ENCODE assay signal across 23 cellular contexts in the genomic region with DNA sequence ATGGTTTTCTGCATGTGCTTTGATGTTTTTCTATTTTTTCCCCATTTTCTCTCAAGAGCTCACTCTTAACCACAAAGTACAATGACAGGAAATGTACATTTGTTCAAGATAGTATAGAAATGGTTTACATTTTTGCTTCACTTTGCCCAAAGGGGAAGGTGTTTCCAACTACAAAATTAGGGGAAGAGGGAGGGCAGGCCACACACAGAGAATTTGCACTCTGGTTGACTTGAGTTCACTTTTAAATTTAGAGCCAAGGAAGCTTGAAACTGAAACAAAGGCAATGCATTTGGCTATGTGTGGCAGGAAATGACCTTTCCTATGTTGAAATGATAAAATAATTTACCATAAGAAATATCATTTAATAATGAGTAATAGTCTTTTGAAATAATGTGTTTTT. TPM values are rescaled to one million over a fixed set of nuclear protein-coding genes. Genes with fewer than 3 reads are reported as not detected.
DNase-seq lines count a peak whose midpoint lies in the region; ATAC-seq and TF ChIP-seq lines count a peak whose summit lies in the region.
"Had no signal": no experiment of that assay in that cellular context is flagged by ENCODE, and none has a peak within 500 bp of the region (broad histone marks: within the 10 kb centered on the region; RNA-seq: fewer than 3 reads in every experiment).

No MANE protein-coding gene starts in this region.

- H3K79me2 ChIP-seq in trophoblast cell (ENCODE audit: control insufficient read depth, insufficient read depth, low read length, poor library complexity) = no peaks in the 10 kb centered on the region

- no peak overlapping the region for H3K18ac ChIP-seq in trophoblast cell (ENCODE audit: low read length)

- DNase-seq in HL-60 (ENCODE audit: low read depth in 1 of 2, low spot score in 1 of 2) (peak in 1 of 2 experiments; percentile 50), NOMO-1 treated with dmso at 0.1 percent for 144 hours (lab: John Stamatoyannopoulos, UW; ENCODE audit: unreplicated experiment) (peak; percentile 33), fibroblast of pulmonary artery (ENCODE audit: low read depth) (peak; percentile 49), trophoblast cell (no peak)
- no peak for DNase-seq in activated T-helper 1 cell treated with anti-CD3 and anti-CD28 coated beads, Interleukin-12 subunit alpha, Interleukin-12 subunit beta, Interleukin-2, Interleukin-4 antibody, amounts not matched to agents 30 ng/mL and 10 ng/mL and 1 ng/mL, durations not matched to agents 14 hours and 24 hours and 36 hours (ENCODE audit: low spot score)
- DNase-seq: activated gamma-delta T cell treated with Interleukin-2 at 50 U/mL for 16 hours; activated T-cell treated with anti-CD3 and anti-CD28 coated beads for 4 hours; caudate nucleus; DMS79 treated with DMSO at 0.1 percent for 48 hours; dorsolateral prefrontal cortex; immature natural killer cell; left ventricle myocardium superior; NCI-H510A; stimulated activated CD4-positive, alpha-beta T cell treated with anti-CD3 and anti-CD28 coated beads, Interleukin-2, amount 100 ng/mL, for 48 hours; stimulated activated naive CD4-positive, alpha-beta T cell treated with Interleukin-2 at 50 U/mL for 16 hours; tibial artery; WERI-Rb-1 had no signal

- H3K27me3 ChIP-seq in HL-60 (ENCODE audit: insufficient read depth, poor library complexity, severe bottlenecking) = no peaks in the 10 kb centered on the region
- no peaks in the 10 kb centered on the region for H3K27me3 ChIP-seq in trophoblast cell (ENCODE audit: insufficient read depth, low read length)
- H3K27me3 ChIP-seq: dorsolateral prefrontal cortex, tibial artery had no signal

- peaks cover 2% of the 10 kb centered on the region for H3K9me3 ChIP-seq in trophoblast cell (ENCODE audit: insufficient read depth, low read depth, low read length)
- H3K9me3 ChIP-seq: tibial artery had no signal

- no peaks in the 10 kb centered on the region for H3K79me1 ChIP-seq in trophoblast cell (ENCODE audit: low read length)

- no peak overlapping the region for H4K12ac ChIP-seq in trophoblast cell (ENCODE audit: low read depth, low read length)

- no peak overlapping the region for H2AK5ac ChIP-seq in trophoblast cell (ENCODE audit: low read length)

- no peak overlapping the region for H4K91ac ChIP-seq in trophoblast cell (ENCODE audit: low read depth, low read length)

- peak; percentile 53 for ATAC-seq in GM18505 (IDR thresholded peaks at IDR 0.05; ENCODE audit: unreplicated experiment)
- ATAC-seq in HG03571 (IDR thresholded peaks at IDR 0.05; ENCODE audit: unreplicated experiment) = no peak
- ATAC-seq: left ventricle myocardium superior, Right ventricle myocardium inferior had no signal

- H3K23ac ChIP-seq in trophoblast cell (ENCODE audit: low read length) = no peak overlapping the region

- H3K9me3 Mint-ChIP-seq in activated T-helper 1 cell treated with anti-CD3 and anti-CD28 coated beads, Interleukin-12 subunit alpha, Interleukin-12 subunit beta, Interleukin-2, Interleukin-4 antibody, amounts not matched to agents 30 ng/mL and 10 ng/mL and 1 ng/mL, durations not matched to agents 14 hours and 24 hours and 36 hours = peaks cover 8% of the 10 kb centered on the region

- no peak for TF ChIP-seq POLR2A in GM18505 (IDR thresholded peaks at IDR 0.05; ENCODE audit: borderline replicate concordance, extremely low read depth, insufficient read depth, insufficient read length)

- no peak overlapping the region for H3K4ac ChIP-seq in trophoblast cell (ENCODE audit: low read depth, low read length)

- no peak overlapping the region for H3K4me3 ChIP-seq in HL-60 (replicated peaks; ENCODE audit: insufficient read depth, low read length)
- no peak overlapping the region for H3K4me3 ChIP-seq in fibroblast of pulmonary artery (replicated peaks; ENCODE audit: low read depth, low read length)
- no peak overlapping the region for H3K4me3 ChIP-seq in trophoblast cell (ENCODE audit: low read depth, low read length)
- H3K4me3 ChIP-seq: dorsolateral prefrontal cortex, smooth muscle cell, tibial artery had no signal

- H3K9ac ChIP-seq in trophoblast cell (ENCODE audit: low read length) = no peak overlapping the region

- peaks cover 13% of the 10 kb centered on the region for H3K27me3 Mint-ChIP-seq in activated T-helper 1 cell treated with anti-CD3 and anti-CD28 coated beads, Interleukin-12 subunit alpha, Interleukin-12 subunit beta, Interleukin-2, Interleukin-4 antibody, amounts not matched to agents 30 ng/mL and 10 ng/mL and 1 ng/mL, durations not matched to agents 14 hours and 24 hours and 36 hours (ENCODE audit: insufficient read depth)

- no peak overlapping the region for H3K4me2 ChIP-seq in trophoblast cell (ENCODE audit: low read length)
- H3K4me2 ChIP-seq: smooth muscle cell had no signal

- intact Hi-C loops in activated T-helper 1 cell treated with anti-CD3 and anti-CD28 coated beads, Interleukin-12 subunit alpha, Interleukin-12 subunit beta, Interleukin-2, Interleukin-4 antibody, amounts not matched to agents 30 ng/mL and 10 ng/mL and 1 ng/mL, durations not matched to agents 14 hours and 24 hours and 36 hours (cut with micrococcal nuclease) = no loop called here

- H3K4me1 Mint-ChIP-seq in activated T-helper 1 cell treated with anti-CD3 and anti-CD28 coated beads, Interleukin-12 subunit alpha, Interleukin-12 subunit beta, Interleukin-2, Interleukin-4 antibody, amounts not matched to agents 30 ng/mL and 10 ng/mL and 1 ng/mL, durations not matched to agents 14 hours and 24 hours and 36 hours (ENCODE audit: low read depth) = peaks cover 18% of the 10 kb centered on the region

- no peak overlapping the region for H2BK5ac ChIP-seq in trophoblast cell (ENCODE audit: low read depth, low read length, poor library complexity)

- TF ChIP-seq CTCF in HL-60 (IDR thresholded peaks at IDR 0.05; ENCODE audit: insufficient read depth, low read length) (no peak), fibroblast of pulmonary artery (IDR thresholded peaks at IDR 0.05; ENCODE audit: low read length, missing control alignments) (no peak)

- H2BK120ac ChIP-seq in trophoblast cell (ENCODE audit: insufficient read depth, low read length, poor library complexity) = no peak overlapping the region

- no peak overlapping the region for H2AFZ ChIP-seq in trophoblast cell (ENCODE audit: insufficient read depth, low read length, poor library complexity)

- H3K27ac Mint-ChIP-seq in activated T-helper 1 cell treated with anti-CD3 and anti-CD28 coated beads, Interleukin-12 subunit alpha, Interleukin-12 subunit beta, Interleukin-2, Interleukin-4 antibody, amounts not matched to agents 30 ng/mL and 10 ng/mL and 1 ng/mL, durations not matched to agents 14 hours and 24 hours and 36 hours = no peak overlapping the region

- no peak overlapping the region for H2BK12ac ChIP-seq in trophoblast cell (ENCODE audit: low read length)

- H3K27ac ChIP-seq in HL-60 (replicated peaks) = peak overlapping the region; percentile 25
- no peak overlapping the region for H3K27ac ChIP-seq in trophoblast cell (ENCODE audit: low read depth, low read length)
- H3K27ac ChIP-seq: dorsolateral prefrontal cortex, tibial artery, WERI-Rb-1 had no signal

- no peaks in the 10 kb centered on the region for H3K36me3 ChIP-seq in trophoblast cell (ENCODE audit: control insufficient read depth in 1 of 2, insufficient read depth in 2 of 2, low read length in 2 of 2)
- H3K36me3 ChIP-seq: tibial artery, WERI-Rb-1 had no signal

- no peaks in the 10 kb centered on the region for H3K4me1 ChIP-seq in trophoblast cell (ENCODE audit: control insufficient read depth in 1 of 2, insufficient read depth in 2 of 2, low read length in 2 of 2)
- H3K4me1 ChIP-seq: tibial artery had no signal

- no peak overlapping the region for H3K14ac ChIP-seq in trophoblast cell (ENCODE audit: low read length)

- no peak overlapping the region for H4K8ac ChIP-seq in trophoblast cell (ENCODE audit: low read depth, low read length)

- H3K4me3 Mint-ChIP-seq in activated T-helper 1 cell treated with anti-CD3 and anti-CD28 coated beads, Interleukin-12 subunit alpha, Interleukin-12 subunit beta, Interleukin-2, Interleukin-4 antibody, amounts not matched to agents 30 ng/mL and 10 ng/mL and 1 ng/mL, durations not matched to agents 14 hours and 24 hours and 36 hours = no peak overlapping the region

- no peaks in the 10 kb centered on the region for H3K36me3 Mint-ChIP-seq in activated T-helper 1 cell treated with anti-CD3 and anti-CD28 coated beads, Interleukin-12 subunit alpha, Interleukin-12 subunit beta, Interleukin-2, Interleukin-4 antibody, amounts not matched to agents 30 ng/mL and 10 ng/mL and 1 ng/mL, durations not matched to agents 14 hours and 24 hours and 36 hours (ENCODE audit: low read depth)

RNA-seq across cellular contexts. Expression of a gene that starts 19.1 kb away (rescaled TPM):
- not detected in 2 replicates for total RNA-seq in activated T-helper 1 cell treated with anti-CD3 and anti-CD28 coated beads, Interleukin-12 subunit alpha, Interleukin-12 subunit beta, Interleukin-2, Interleukin-4 antibody, amounts not matched to agents 30 ng/mL and 10 ng/mL and 1 ng/mL, durations not matched to agents 14 hours and 24 hours and 36 hours
- polyA plus RNA-seq in trophoblast cell (2013) = 3.1 and 3.4 TPM in 2 replicates
- total RNA-seq: mononuclear cell; T-helper 1 cell treated with Interleukin-12 subunit alpha and Interleukin-12 subunit beta and Interleukin-4 antibody, amounts not matched to agents 30 ng/mL and 1 ng/mL, for 36 hours had no signal
- polyA plus RNA-seq: smooth muscle cell had no signal

Comparison
In these comparisons a context has a peak if more than half of its experiments do, and no peak if none do; other contexts are left out.
1. DNase-seq: peak in NOMO-1 treated with dmso at 0.1 percent for 144 hours (single experiment) and fibroblast of pulmonary artery (single experiment); none in activated T-helper 1 cell treated with anti-CD3 and anti-CD28 coated beads, Interleukin-12 subunit alpha, Interleukin-12 subunit beta, Interleukin-2, Interleukin-4 antibody, amounts not matched to agents 30 ng/mL and 10 ng/mL and 1 ng/mL, durations not matched to agents 14 hours and 24 hours and 36 hours (single experiment) and trophoblast cell (0 of 2).